9 cellular contexts compared by ENCODE assay signal in genomic region chr15:58627706-58628105, GRCh38.
DNase-seq lines count a peak whose midpoint lies in the region; ATAC-seq, FAIRE-seq and TF ChIP-seq lines count a peak whose summit lies in the region.
"Had no signal": no experiment of that assay in that cellular context is flagged by ENCODE, and none has a peak within 500 bp of the region (broad histone marks: within the 10 kb centered on the region; RNA-seq: fewer than 3 reads in every experiment).

No MANE protein-coding gene starts in this region.

- no peaks in the 10 kb centered on the region for H3K4me1 ChIP-seq in small intestine (ENCODE audit: control insufficient read depth in 2 of 2, insufficient read depth in 1 of 2, low read depth in 1 of 2, low read length in 1 of 2)

- H3K36me3 Mint-ChIP-seq in HFFc6 (ENCODE audit: low read depth) (peaks cover 41% of the 10 kb centered on the region), progenitor cell of endocrine pancreas (ENCODE audit: insufficient read depth) (peaks cover 43% of the 10 kb centered on the region)
- peaks cover 43% of the 10 kb centered on the region for H3K36me3 Mint-ChIP-seq in activated T-helper 17 cell treated with anti-CD3 and anti-CD28 coated beads, Interleukin-2, amount 50 U/mL, for 72 hours (ENCODE audit: low read depth)

- H3K4me3 ChIP-seq in small intestine (ENCODE audit: low read depth in 1 of 2, low read length in 2 of 2), result no peak overlapping the region
- H3K4me3 ChIP-seq: lung had no signal

- H3K36me3 ChIP-seq in small intestine (ENCODE audit: control insufficient read depth in 2 of 2, insufficient read depth in 2 of 2, low read length in 2 of 2), result peaks cover 0 to 3% of the 10 kb centered on the region in 2 donors

- H3K9me3 ChIP-seq in small intestine (ENCODE audit: control insufficient read depth, low read depth), result no peaks in the 10 kb centered on the region

- H3K4me1 Mint-ChIP-seq in HFFc6 (ENCODE audit: low read depth), result peaks cover 29% of the 10 kb centered on the region
- peaks cover 41% of the 10 kb centered on the region for H3K4me1 Mint-ChIP-seq in activated T-helper 17 cell treated with anti-CD3 and anti-CD28 coated beads, Interleukin-2, amount 50 U/mL, for 72 hours
- peaks cover 3% of the 10 kb centered on the region for H3K4me1 Mint-ChIP-seq in progenitor cell of endocrine pancreas (ENCODE audit: low read depth)

- H3K27ac ChIP-seq in small intestine (ENCODE audit: low read depth in 1 of 2, low read length in 1 of 2), result no peak overlapping the region

- 2 to 13% (median 2%) methylated on average over 1 of the region's 1 CpG for WGBS in small intestine, 3 donors

- H3K4me3 Mint-ChIP-seq in HFFc6 (peak overlapping the region; percentile 87), progenitor cell of endocrine pancreas (ENCODE audit: low read depth) (no peak overlapping the region)
- peak overlapping the region; percentile 87 for H3K4me3 Mint-ChIP-seq in activated T-helper 17 cell treated with anti-CD3 and anti-CD28 coated beads, Interleukin-2, amount 50 U/mL, for 72 hours

- no peaks in the 10 kb centered on the region for H3K27me3 Mint-ChIP-seq in HFFc6 (ENCODE audit: insufficient read depth)
- no peaks in the 10 kb centered on the region for H3K27me3 Mint-ChIP-seq in activated T-helper 17 cell treated with anti-CD3 and anti-CD28 coated beads, Interleukin-2, amount 50 U/mL, for 72 hours
- no peaks in the 10 kb centered on the region for H3K27me3 Mint-ChIP-seq in progenitor cell of endocrine pancreas

- intact Hi-C loops in left ventricle myocardium superior (cut with micrococcal nuclease), result no loop called here

- peak overlapping the region; percentile 81 for H3K27ac Mint-ChIP-seq in HFFc6
- peak overlapping the region; percentile 100 for H3K27ac Mint-ChIP-seq in activated T-helper 17 cell treated with anti-CD3 and anti-CD28 coated beads, Interleukin-2, amount 50 U/mL, for 72 hours
- H3K27ac Mint-ChIP-seq in progenitor cell of endocrine pancreas, result no peak overlapping the region

- no peak for FAIRE-seq in small intestine (lab: Jason Lieb, UNC)

- no peak for ATAC-seq in activated T-helper 17 cell treated with anti-CD3 and anti-CD28 coated beads, Interleukin-2, amount 50 U/mL, for 72 hours (replicated peaks)
- ATAC-seq in left ventricle myocardium superior (peak; percentile 39), GM21737 (IDR thresholded peaks at IDR 0.05; ENCODE audit: unreplicated experiment) (no peak)

- TF ChIP-seq CTCF in HFFc6 (IDR thresholded peaks at IDR 0.05) (no peak), progenitor cell of endocrine pancreas (IDR thresholded peaks at IDR 0.05; ENCODE audit: unreplicated experiment) (no peak)

- no peak for DNase-seq in HFFc6
- no peak for DNase-seq in left ventricle myocardium superior
- DNase-seq in small intestine, result peak; percentile 35
- no peak for DNase-seq in COLO668 (lab: John Stamatoyannopoulos, UW; ENCODE audit: unreplicated experiment)
- no peak for DNase-seq in progenitor cell of endocrine pancreas (ENCODE audit: low spot score, unreplicated experiment)
- DNase-seq: NCI-H345 had no signal

- H3K9me3 Mint-ChIP-seq in HFFc6, result peaks cover 4% of the 10 kb centered on the region; the same call in 1 of the 2 replicates
- no peaks in the 10 kb centered on the region for H3K9me3 Mint-ChIP-seq in activated T-helper 17 cell treated with anti-CD3 and anti-CD28 coated beads, Interleukin-2, amount 50 U/mL, for 72 hours
- H3K9me3 Mint-ChIP-seq in progenitor cell of endocrine pancreas (ENCODE audit: low read depth), result peaks cover 2% of the 10 kb centered on the region

- no peaks in the 10 kb centered on the region for H3K27me3 ChIP-seq in small intestine (ENCODE audit: control insufficient read depth in 2 of 2, insufficient read depth in 2 of 2, low read length in 2 of 2)
